10 cellular contexts compared by ENCODE assay signal in the genomic region with DNA sequence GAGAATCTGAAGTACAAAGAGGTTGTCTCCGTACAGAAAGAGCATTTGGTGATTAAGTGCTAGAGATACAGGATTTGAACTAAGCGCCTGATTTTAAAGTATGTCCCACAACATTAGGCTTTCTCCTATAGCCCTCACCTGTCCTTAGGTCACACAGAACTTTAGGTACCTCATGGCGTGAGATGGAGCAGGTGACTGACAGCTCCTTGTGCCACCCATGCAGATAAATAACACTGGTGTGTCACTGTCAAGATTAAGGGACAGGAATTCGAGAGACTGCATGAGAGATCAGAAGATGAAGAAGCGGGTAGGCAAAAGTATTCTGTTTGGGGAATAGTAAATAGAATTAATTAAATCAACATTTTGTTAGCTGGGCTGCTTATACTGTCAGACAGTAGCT. TPM values are rescaled to one million over a fixed set of nuclear protein-coding genes. Genes with fewer than 3 reads are reported as not detected.
DNase-seq lines count a peak whose midpoint lies in the region; ATAC-seq and TF ChIP-seq lines count a peak whose summit lies in the region.
"Had no signal": no experiment of that assay in that cellular context is flagged by ENCODE, and none has a peak within 500 bp of the region (broad histone marks: within the 10 kb centered on the region; RNA-seq: fewer than 3 reads in every experiment).

No MANE protein-coding gene starts in this region.

- no peak overlapping the region for H3K4ac ChIP-seq in mesenchymal stem cell (ENCODE audit: low read depth in 1 of 2, low read length in 2 of 2)

- H3K36me3 Mint-ChIP-seq in HFFc6 (ENCODE audit: low read depth) = no peaks in the 10 kb centered on the region
- H3K36me3 Mint-ChIP-seq in activated T-helper 17 cell treated with anti-CD3 and anti-CD28 coated beads, Interleukin-2, amount 50 U/mL, for 72 hours (ENCODE audit: low read depth) = peaks cover 32% of the 10 kb centered on the region

- peak overlapping the region; percentile 85; the same call in 1 of the 2 replicates for H3K27ac ChIP-seq in C4-2B
- H3K27ac ChIP-seq in mesenchymal stem cell (ENCODE audit: low read length, poor library complexity, severe bottlenecking) = no peak overlapping the region
- H3K27ac ChIP-seq in aorta (ENCODE audit: low read depth in 1 of 2, low read length in 2 of 2) = no peak overlapping the region
- H3K27ac ChIP-seq: thoracic aorta had no signal

- H3K18ac ChIP-seq in mesenchymal stem cell (ENCODE audit: low read depth in 1 of 2, low read length in 2 of 2) = no peak overlapping the region

- H3K9me3 ChIP-seq in mesenchymal stem cell (ENCODE audit: control insufficient read depth, low read length) (no peaks in the 10 kb centered on the region), aorta (ENCODE audit: control insufficient read depth, low read length) (no peaks in the 10 kb centered on the region)
- H3K9me3 ChIP-seq: thoracic aorta had no signal

- H3K79me1 ChIP-seq in mesenchymal stem cell (replicated peaks; ENCODE audit: low read length, poor library complexity, severe bottlenecking) = peaks cover 11% of the 10 kb centered on the region

- peaks cover 23% of the 10 kb centered on the region for H3K4me1 Mint-ChIP-seq in HFFc6 (ENCODE audit: low read depth)
- H3K4me1 Mint-ChIP-seq in activated T-helper 17 cell treated with anti-CD3 and anti-CD28 coated beads, Interleukin-2, amount 50 U/mL, for 72 hours = peaks cover 13% of the 10 kb centered on the region

- no peaks in the 10 kb centered on the region for H3K9me3 Mint-ChIP-seq in HFFc6
- H3K9me3 Mint-ChIP-seq in activated T-helper 17 cell treated with anti-CD3 and anti-CD28 coated beads, Interleukin-2, amount 50 U/mL, for 72 hours = no peaks in the 10 kb centered on the region

- H3K27ac Mint-ChIP-seq in HFFc6 = no peak overlapping the region
- H3K27ac Mint-ChIP-seq in activated T-helper 17 cell treated with anti-CD3 and anti-CD28 coated beads, Interleukin-2, amount 50 U/mL, for 72 hours = peak overlapping the region; percentile 83

- H3K4me3 ChIP-seq in mesenchymal stem cell (ENCODE audit: insufficient read depth in 1 of 2, low read depth in 1 of 2, low read length in 2 of 2) (peak overlapping the region in 1 of 2 experiments; percentile 90), aorta (ENCODE audit: low read length in 2 of 2) (no peak overlapping the region)

- TF ChIP-seq CTCF in C4-2B (conservative IDR thresholded peaks at IDR 0.05) (no peak), HFFc6 (IDR thresholded peaks at IDR 0.05) (no peak)

- peaks cover 3% of the 10 kb centered on the region for H3K4me1 ChIP-seq in mesenchymal stem cell (ENCODE audit: control insufficient read depth, insufficient read depth, low read depth, low read length)
- H3K4me1 ChIP-seq in aorta (ENCODE audit: control insufficient read depth in 1 of 2, insufficient read depth in 2 of 2, low read length in 2 of 2) = no peaks in the 10 kb centered on the region

- H2AFZ ChIP-seq in mesenchymal stem cell (ENCODE audit: low read depth, low read length) = no peak overlapping the region

- H2BK15ac ChIP-seq in mesenchymal stem cell (ENCODE audit: low read depth, poor library complexity, severe bottlenecking) = no peak overlapping the region

- H2BK12ac ChIP-seq in mesenchymal stem cell (ENCODE audit: low read length in 2 of 2) = no peak overlapping the region

- H3K36me3 ChIP-seq in mesenchymal stem cell (ENCODE audit: control insufficient read depth in 1 of 2, insufficient read depth in 2 of 2, low read depth in 1 of 2, low read length in 2 of 2) (no peaks in the 10 kb centered on the region), aorta (ENCODE audit: control insufficient read depth in 1 of 2, insufficient read depth in 2 of 2, low read length in 1 of 2) (no peaks in the 10 kb centered on the region)
- H3K36me3 ChIP-seq: thoracic aorta had no signal

- peak overlapping the region; percentile 69 for H3K9ac ChIP-seq in mesenchymal stem cell (ENCODE audit: low read length)

- no peak overlapping the region for H2BK5ac ChIP-seq in mesenchymal stem cell (ENCODE audit: low read depth, low read length, poor library complexity, severe bottlenecking)

- ATAC-seq in activated T-helper 17 cell treated with anti-CD3 and anti-CD28 coated beads, Interleukin-2, amount 50 U/mL, for 72 hours (replicated peaks) = no peak
- no peak for ATAC-seq in aorta (ENCODE audit: low FRiP score)

- H3K4me3 Mint-ChIP-seq in HFFc6 = peak overlapping the region; percentile 99
- H3K4me3 Mint-ChIP-seq in activated T-helper 17 cell treated with anti-CD3 and anti-CD28 coated beads, Interleukin-2, amount 50 U/mL, for 72 hours = peak overlapping the region; percentile 95

- H2BK120ac ChIP-seq in mesenchymal stem cell (ENCODE audit: low read depth, low read length) = no peak overlapping the region

- H3K27me3 ChIP-seq in mesenchymal stem cell (ENCODE audit: control insufficient read depth in 1 of 2, insufficient read depth in 1 of 2, low read length in 2 of 2) (no peaks in the 10 kb centered on the region), aorta (ENCODE audit: control insufficient read depth in 1 of 2, insufficient read depth in 2 of 2, low read length in 1 of 2) (no peaks in the 10 kb centered on the region)

- 84% methylated on average over 4 of the region's 5 CpGs for WGBS in mesenchymal stem cell
- 61 to 62% methylated on average over 5 of the region's 5 CpGs for WGBS in aorta, 2 donors

- no peaks in the 10 kb centered on the region for H3K27me3 Mint-ChIP-seq in HFFc6 (ENCODE audit: insufficient read depth)
- no peaks in the 10 kb centered on the region for H3K27me3 Mint-ChIP-seq in activated T-helper 17 cell treated with anti-CD3 and anti-CD28 coated beads, Interleukin-2, amount 50 U/mL, for 72 hours

- H3K14ac ChIP-seq in mesenchymal stem cell (ENCODE audit: low read length in 2 of 2) = no peak overlapping the region

- H2AK5ac ChIP-seq in mesenchymal stem cell (ENCODE audit: low read length, severe bottlenecking) = no peak overlapping the region

- H3K4me2 ChIP-seq in mesenchymal stem cell (ENCODE audit: low read length, poor library complexity, severe bottlenecking) = no peak overlapping the region

- no peak overlapping the region for H4K91ac ChIP-seq in mesenchymal stem cell (ENCODE audit: low read length)

- intact Hi-C loops in aorta (cut with DNase I) = loop anchor here (5.0 to 10.0 kb wide), 2 partner anchors 154 to 167 kb away; partner anchors contain the start of gene FES (in 1 of the 2)

- H4K8ac ChIP-seq in mesenchymal stem cell (ENCODE audit: low read length) = no peak overlapping the region

- DNase-seq in HFFc6 = no peak
- DNase-seq in mesenchymal stem cell = no peak
- DNase-seq in D341Med (ENCODE audit: low spot score) = no peak
- DNase-seq in aorta = no peak
- DNase-seq in NCI-H2196 treated with DMSO at 0.1 percent for 48 hours (lab: John Stamatoyannopoulos, UW; ENCODE audit: unreplicated experiment) = no peak
- DNase-seq in COLO668 (lab: John Stamatoyannopoulos, UW; ENCODE audit: unreplicated experiment) = no peak
- DNase-seq: stimulated activated CD4-positive, alpha-beta T cell treated with anti-CD3 and anti-CD28 coated beads, Interleukin-12 subunit alpha, Interleukin-12 subunit beta, amount 100 ng/mL, for 4 hours had no signal

- H3K23ac ChIP-seq in mesenchymal stem cell (ENCODE audit: low read length in 2 of 2) = no peak overlapping the region

RNA-seq across cellular contexts. Expression of gene BLM, which starts 1.1 kb away (rescaled TPM):
- total RNA-seq in HFFc6 (2021; fragmentation: NEBNext Ultra II Directional; extraction: Animal tissue kit (Norgen Biotek cat#: 25700)) = 1 to 10 TPM; 2.8 to 7.7 (median 6.1) TPM
- total RNA-seq in activated T-helper 17 cell treated with anti-CD3 and anti-CD28 coated beads, Interleukin-2, amount 50 U/mL, for 72 hours = 10 to 100 TPM; 68.2 to 81.4 TPM
- polyA plus RNA-seq in mesenchymal stem cell (2013, experiment 1 of 2) = 2.2 TPM
- polyA plus RNA-seq in mesenchymal stem cell (2013, experiment 2 of 2) = 1.6 TPM
- 1 to 10 TPM in 1 of 2 donors, under 1 TPM in 1; 0.94 to 3.2 TPM for total RNA-seq in aorta
- 1 to 10 TPM in 1 of 2 donors, not detected in 1; 1.5 TPM for polyA plus RNA-seq in aorta

Comparison
In these comparisons a context has a peak if more than half of its experiments do, and no peak if none do; other contexts are left out.
1. RNA of gene BLM, which starts 1.1 kb away (total RNA-seq): 68.2 to 81.4 TPM in activated T-helper 17 cell treated with anti-CD3 and anti-CD28 coated beads, Interleukin-2, amount 50 U/mL, for 72 hours; 2.8 to 7.7 TPM in HFFc6 and 0.94 to 3.2 TPM in aorta; every median in the first group is over 4 times any median in the second.